ENCODE assay signal across 28 cellular contexts in the genomic region with DNA sequence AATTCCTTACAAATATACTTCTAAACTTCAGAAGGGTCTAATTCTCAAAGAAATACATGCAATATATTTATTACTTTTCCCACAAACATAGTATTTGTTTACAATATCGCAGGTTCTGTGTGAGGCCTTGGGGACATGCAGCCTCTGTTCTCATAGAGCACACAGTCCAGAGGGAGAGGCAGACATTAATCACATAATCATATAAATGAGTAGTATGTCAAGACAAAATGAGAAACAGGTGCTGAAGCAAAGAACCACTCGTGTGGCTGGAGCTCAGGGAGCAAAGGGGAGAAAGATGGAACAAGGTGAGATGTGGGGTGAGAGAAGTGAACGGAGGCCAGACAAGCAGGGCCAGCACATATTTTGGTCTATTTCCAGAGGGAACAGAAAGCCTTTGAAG.
"Had no signal": no experiment of that assay in that cellular context is flagged by ENCODE, and none has a peak within 500 bp of the region (broad histone marks: within the 10 kb centered on the region; RNA-seq: fewer than 3 reads in every experiment).

No MANE protein-coding gene starts in this region.

- H3K9me3 ChIP-seq: MG63, SJCRH30 had no signal

- H3K36me3 ChIP-seq: MG63, SJCRH30 had no signal

- H3K4me1 ChIP-seq: SJCRH30 had no signal

- DNase-seq: Kasumi-1, KG1, MG63, NCI-H1048, NCI-H1092 treated with DMSO at 0.1 percent for 48 hours, NCI-H1417 treated with DMSO at 0.1 percent for 48 hours, NCI-H1436 treated with DMSO at 0.1 percent for 48 hours, NCI-H1694 treated with DMSO at 0.1 percent for 48 hours, NCI-H187 treated with DMSO at 0.1 percent for 48 hours, NCI-H2029, NCI-H2081, NCI-H2171 treated with DMSO at 0.1 percent for 48 hours, NCI-H345, NCI-H446, NCI-H510A treated with DMSO at 0.1 percent for 48 hours, NCI-H524 treated with DMSO at 0.1 percent for 48 hours, NCI-H526 treated with DMSO at 0.1 percent for 48 hours, NCI-H748 treated with DMSO at 0.1 percent for 48 hours, NCI-H82, PC-9, SHP77, SIG-M5, SJCRH30, SW 1271, T-helper 1 cell had no signal

- H3K27me3 ChIP-seq: MG63 had no signal

- H3K4me3 ChIP-seq: MG63, PC-9, SJCRH30 had no signal

- H3K27ac ChIP-seq: PC-9, RWPE1, SJCRH30 had no signal

- ATAC-seq: Panc1, Right ventricle myocardium inferior had no signal
